Comparison of ENCODE assay signal across 28 cellular contexts in genomic region chr16:31676731-31677130, GRCh38.
"Had no signal": no experiment of that assay in that cellular context is flagged by ENCODE, and none has a peak within 500 bp of the region (broad histone marks: within the 10 kb centered on the region; RNA-seq: fewer than 3 reads in every experiment).

No MANE protein-coding gene starts in this region.

- H3K27me3 ChIP-seq: ascending aorta, body of pancreas, SJSA1 had no signal

- H3K4me3 Mint-ChIP-seq: T-helper 17 cell, WTC11 had no signal

- H3K36me3 ChIP-seq: ascending aorta, SJSA1 had no signal

- H3K4me3 ChIP-seq: ascending aorta, body of pancreas, coronary artery, SJSA1 had no signal

- ATAC-seq: body of pancreas, PC-3, SK-N-SH treated with all-trans-retinoic acid at 6 μM for 48 hours, T-helper 17 cell, WTC11 had no signal

- H3K4me1 Mint-ChIP-seq: WTC11 had no signal

- H3K9me3 ChIP-seq: ascending aorta, body of pancreas, SJSA1 had no signal

- H3K27me3 Mint-ChIP-seq: T-helper 17 cell had no signal

- H3K27ac Mint-ChIP-seq: T-helper 17 cell, WTC11 had no signal

- H3K27ac ChIP-seq: ascending aorta, body of pancreas, coronary artery, SJSA1 had no signal

- DNase-seq: activated CD4-positive, alpha-beta T cell treated with anti-CD3 and anti-CD28 coated beads, Interleukin-2, amount 50 U/mL, for 48 hours; activated CD4-positive, CD25-positive, alpha-beta regulatory T cell treated with anti-CD3 and anti-CD28 coated beads, Interleukin-2, amount 50 U/mL, for 72 hours; activated CD8-positive, alpha-beta memory T cell treated with anti-CD3 and anti-CD28 coated beads, Interleukin-2, amount 50 U/mL, for 4 hours; activated effector memory CD4-positive, alpha-beta T cell treated with Interleukin-2 at 50 U/mL for 16 hours; activated naive CD4-positive, alpha-beta T cell; activated T-cell treated with anti-CD3 and anti-CD28 coated beads, Interleukin-2, amount 50 U/mL, for 1 hour; amniotic stem cell; body of pancreas; central memory CD4-positive, alpha-beta T cell; Karpas-422; MV-4-11; NCI-H1105; NCI-H1436; NCI-H1694 treated with DMSO at 0.1 percent for 48 hours; NCI-H2029 treated with DMSO at 0.1 percent for 48 hours; NCI-H345; NCI-H510A; NCI-H69; PC-3; SHP77; SW 1271; T-helper 17 cell; T-helper 9 cell had no signal

- H3K4me1 ChIP-seq: ascending aorta, body of pancreas, SJSA1 had no signal
